In the genomic region with DNA sequence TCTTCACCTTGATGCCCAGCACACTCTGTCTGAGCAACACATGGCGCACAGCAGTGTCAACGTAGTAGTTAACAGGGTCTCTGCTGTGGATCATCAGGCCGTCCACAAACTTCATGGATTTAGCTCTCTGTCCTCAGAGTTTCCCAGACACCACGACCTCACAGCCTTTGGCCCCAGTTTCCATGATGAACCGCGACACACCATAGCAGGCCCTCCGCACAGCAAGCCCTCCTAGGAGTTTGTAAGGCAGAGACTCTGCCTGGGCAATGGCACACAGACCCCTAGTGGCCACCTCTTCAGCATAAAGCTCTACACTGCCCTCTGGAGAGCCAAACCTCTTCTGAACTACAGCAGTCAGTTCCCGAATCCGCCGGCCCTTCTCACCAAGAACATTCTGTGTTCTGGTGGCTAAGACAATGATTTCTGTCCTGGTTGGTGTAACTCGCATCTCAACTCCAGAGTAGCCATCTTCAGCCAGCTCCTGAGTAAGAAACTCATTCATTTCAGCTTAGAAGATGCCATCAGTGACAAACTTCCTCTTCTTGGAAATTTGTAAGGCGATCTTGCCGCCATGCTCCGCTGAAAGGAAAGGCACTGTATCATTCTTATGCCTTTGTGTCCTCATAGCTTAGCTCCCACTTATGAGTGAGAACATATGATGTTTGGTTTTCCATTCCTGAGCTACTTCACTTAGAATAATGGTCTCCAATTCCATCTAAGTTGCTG, we compare ENCODE assay signal across 1 cellular context.
TF ChIP-seq lines count a peak whose summit lies in the region.
"Not testable (repeated sequence)": the region's sequence is repeated elsewhere in the genome, so short reads cannot be mapped to it uniquely, and the experiment has no call there.

No MANE protein-coding gene starts in this region.

TF ChIP-seq in K562, 482 proteins besides CTCF, POLR2A, EP300 and RAD21:
- TF ChIP-seq DPF2 (IDR thresholded peaks at IDR 0.05) (0 out of 2 replicates have a peak, but pooled peaks have one; percentile 18), ARID1B (IDR thresholded peaks at IDR 0.05) (peak; percentile 14; the same call in 1 of the 2 replicates), ATF7 (IDR thresholded peaks at IDR 0.05) (0 out of 2 replicates have a peak, but pooled peaks have one; percentile 16), YY1 (IDR thresholded peaks at IDR 0.05; ENCODE audit: borderline replicate concordance in 1 of 3, control insufficient read depth in 1 of 3, extremely low read depth in 1 of 3, insufficient read depth in 3 of 3, insufficient read length in 1 of 3, insufficient replicate concordance in 2 of 3, low read depth in 1 of 3, low read length in 2 of 3) (peak in 1 of 3 experiments; percentile 30), CC2D1A (IDR thresholded peaks at IDR 0.05) (0 out of 2 replicates have a peak, but pooled peaks have one; percentile 18), CBX1 (IDR thresholded peaks at IDR 0.05; ENCODE audit: low read depth) (0 out of 2 replicates have a peak, but pooled peaks have one; percentile 25), LCOR (CRISPR knock-in tag; IDR thresholded peaks at IDR 0.05) (0 out of 2 replicates have a peak, but pooled peaks have one; percentile 30), SMARCE1 (IDR thresholded peaks at IDR 0.05) (0 out of 2 replicates have a peak, but pooled peaks have one; percentile 27), ZNF12 (CRISPR knock-in tag; IDR thresholded peaks at IDR 0.05) (peak; percentile 98), ZBTB7A (IDR thresholded peaks at IDR 0.05; ENCODE audit: borderline replicate concordance, control insufficient read depth, low read depth, low read length) (peak; percentile 40; the same call in 1 of the 2 replicates), STAG1 (CRISPR knock-in tag; IDR thresholded peaks at IDR 0.05; ENCODE audit: borderline replicate concordance) (0 out of 2 replicates have a peak, but pooled peaks have one; percentile 31), JUND (IDR thresholded peaks at IDR 0.05; ENCODE audit: borderline replicate concordance, low read depth, low read length) (0 out of 2 replicates have a peak, but pooled peaks have one; percentile 7), MEIS2 (IDR thresholded peaks at IDR 0.05; ENCODE audit: partially characterized antibody) (peak; percentile 37), XRCC5 (IDR thresholded peaks at IDR 0.05; ENCODE audit: low read depth, low read length) (0 out of 2 replicates have a peak, but pooled peaks have one; percentile 60), MYNN (IDR thresholded peaks at IDR 0.05) (peak; percentile 36; the same call in 1 of the 2 replicates), L3MBTL2 (IDR thresholded peaks at IDR 0.05) (peak; percentile 36; the same call in 1 of the 2 replicates), SMC3 (conservative IDR thresholded peaks at IDR 0.05; ENCODE audit: insufficient read depth, low read depth, low read length) (peak; percentile 58; the same call in 1 of the 2 replicates), KLF1 (tag; IDR thresholded peaks at IDR 0.05) (peak; percentile 53; the same call in 1 of the 2 replicates)
- TF ChIP-seq, protein P1, sequence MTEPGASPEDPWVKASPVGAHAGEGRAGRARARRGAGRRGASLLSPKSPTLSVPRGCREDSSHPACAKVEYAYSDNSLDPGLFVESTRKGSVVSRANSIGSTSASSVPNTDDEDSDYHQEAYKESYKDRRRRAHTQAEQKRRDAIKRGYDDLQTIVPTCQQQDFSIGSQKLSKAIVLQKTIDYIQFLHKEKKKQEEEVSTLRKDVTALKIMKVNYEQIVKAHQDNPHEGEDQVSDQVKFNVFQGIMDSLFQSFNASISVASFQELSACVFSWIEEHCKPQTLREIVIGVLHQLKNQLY (CRISPR knock-in tag; conservative IDR thresholded peaks at IDR 0.05) = 0 out of 4 replicates have a peak, but pooled peaks of 1 of the 2 experiments have one; percentile 30
- TF ChIP-seq, protein P2, sequence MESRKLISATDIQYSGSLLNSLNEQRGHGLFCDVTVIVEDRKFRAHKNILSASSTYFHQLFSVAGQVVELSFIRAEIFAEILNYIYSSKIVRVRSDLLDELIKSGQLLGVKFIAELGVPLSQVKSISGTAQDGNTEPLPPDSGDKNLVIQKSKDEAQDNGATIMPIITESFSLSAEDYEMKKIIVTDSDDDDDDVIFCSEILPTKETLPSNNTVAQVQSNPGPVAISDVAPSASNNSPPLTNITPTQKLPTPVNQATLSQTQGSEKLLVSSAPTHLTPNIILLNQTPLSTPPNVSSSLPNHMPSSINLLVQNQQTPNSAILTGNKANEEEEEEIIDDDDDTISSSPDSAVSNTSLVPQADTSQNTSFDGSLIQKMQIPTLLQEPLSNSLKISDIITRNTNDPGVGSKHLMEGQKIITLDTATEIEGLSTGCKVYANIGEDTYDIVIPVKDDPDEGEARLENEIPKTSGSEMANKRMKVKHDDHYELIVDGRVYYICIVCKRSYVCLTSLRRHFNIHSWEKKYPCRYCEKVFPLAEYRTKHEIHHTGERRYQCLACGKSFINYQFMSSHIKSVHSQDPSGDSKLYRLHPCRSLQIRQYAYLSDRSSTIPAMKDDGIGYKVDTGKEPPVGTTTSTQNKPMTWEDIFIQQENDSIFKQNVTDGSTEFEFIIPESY (CRISPR knock-in tag; IDR thresholded peaks at IDR 0.05) = peak; percentile 62
- TF ChIP-seq, protein P3, sequence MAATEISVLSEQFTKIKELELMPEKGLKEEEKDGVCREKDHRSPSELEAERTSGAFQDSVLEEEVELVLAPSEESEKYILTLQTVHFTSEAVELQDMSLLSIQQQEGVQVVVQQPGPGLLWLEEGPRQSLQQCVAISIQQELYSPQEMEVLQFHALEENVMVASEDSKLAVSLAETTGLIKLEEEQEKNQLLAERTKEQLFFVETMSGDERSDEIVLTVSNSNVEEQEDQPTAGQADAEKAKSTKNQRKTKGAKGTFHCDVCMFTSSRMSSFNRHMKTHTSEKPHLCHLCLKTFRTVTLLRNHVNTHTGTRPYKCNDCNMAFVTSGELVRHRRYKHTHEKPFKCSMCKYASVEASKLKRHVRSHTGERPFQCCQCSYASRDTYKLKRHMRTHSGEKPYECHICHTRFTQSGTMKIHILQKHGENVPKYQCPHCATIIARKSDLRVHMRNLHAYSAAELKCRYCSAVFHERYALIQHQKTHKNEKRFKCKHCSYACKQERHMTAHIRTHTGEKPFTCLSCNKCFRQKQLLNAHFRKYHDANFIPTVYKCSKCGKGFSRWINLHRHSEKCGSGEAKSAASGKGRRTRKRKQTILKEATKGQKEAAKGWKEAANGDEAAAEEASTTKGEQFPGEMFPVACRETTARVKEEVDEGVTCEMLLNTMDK (IDR thresholded peaks at IDR 0.05; ENCODE audit: borderline replicate concordance, insufficient read depth, low read depth, low read length, poor library complexity, severe bottlenecking) = peak; percentile 42
- TF ChIP-seq JUND (tag; IDR thresholded peaks at IDR 0.05; ENCODE audit: borderline replicate concordance, low read depth, low read length); MYNN (CRISPR knock-in tag; IDR thresholded peaks at IDR 0.05): not testable (repeated sequence)
- TF ChIP-seq, protein P4, sequence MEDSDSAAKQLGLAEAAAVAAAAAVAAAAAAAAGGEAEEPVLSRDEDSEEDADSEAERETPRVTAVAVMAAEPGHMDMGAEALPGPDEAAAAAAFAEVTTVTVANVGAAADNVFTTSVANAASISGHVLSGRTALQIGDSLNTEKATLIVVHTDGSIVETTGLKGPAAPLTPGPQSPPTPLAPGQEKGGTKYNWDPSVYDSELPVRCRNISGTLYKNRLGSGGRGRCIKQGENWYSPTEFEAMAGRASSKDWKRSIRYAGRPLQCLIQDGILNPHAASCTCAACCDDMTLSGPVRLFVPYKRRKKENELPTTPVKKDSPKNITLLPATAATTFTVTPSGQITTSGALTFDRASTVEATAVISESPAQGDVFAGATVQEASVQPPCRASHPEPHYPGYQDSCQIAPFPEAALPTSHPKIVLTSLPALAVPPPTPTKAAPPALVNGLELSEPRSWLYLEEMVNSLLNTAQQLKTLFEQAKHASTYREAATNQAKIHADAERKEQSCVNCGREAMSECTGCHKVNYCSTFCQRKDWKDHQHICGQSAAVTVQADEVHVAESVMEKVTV (CRISPR knock-in tag; IDR thresholded peaks at IDR 0.05) = peak; percentile 26; the same call in 1 of the 2 replicates
- TF ChIP-seq, protein P5, sequence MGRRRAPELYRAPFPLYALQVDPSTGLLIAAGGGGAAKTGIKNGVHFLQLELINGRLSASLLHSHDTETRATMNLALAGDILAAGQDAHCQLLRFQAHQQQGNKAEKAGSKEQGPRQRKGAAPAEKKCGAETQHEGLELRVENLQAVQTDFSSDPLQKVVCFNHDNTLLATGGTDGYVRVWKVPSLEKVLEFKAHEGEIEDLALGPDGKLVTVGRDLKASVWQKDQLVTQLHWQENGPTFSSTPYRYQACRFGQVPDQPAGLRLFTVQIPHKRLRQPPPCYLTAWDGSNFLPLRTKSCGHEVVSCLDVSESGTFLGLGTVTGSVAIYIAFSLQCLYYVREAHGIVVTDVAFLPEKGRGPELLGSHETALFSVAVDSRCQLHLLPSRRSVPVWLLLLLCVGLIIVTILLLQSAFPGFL (CRISPR knock-in tag; IDR thresholded peaks at IDR 0.05) = 0 out of 2 replicates have a peak, but pooled peaks have one; percentile 57
